In the genomic region with DNA sequence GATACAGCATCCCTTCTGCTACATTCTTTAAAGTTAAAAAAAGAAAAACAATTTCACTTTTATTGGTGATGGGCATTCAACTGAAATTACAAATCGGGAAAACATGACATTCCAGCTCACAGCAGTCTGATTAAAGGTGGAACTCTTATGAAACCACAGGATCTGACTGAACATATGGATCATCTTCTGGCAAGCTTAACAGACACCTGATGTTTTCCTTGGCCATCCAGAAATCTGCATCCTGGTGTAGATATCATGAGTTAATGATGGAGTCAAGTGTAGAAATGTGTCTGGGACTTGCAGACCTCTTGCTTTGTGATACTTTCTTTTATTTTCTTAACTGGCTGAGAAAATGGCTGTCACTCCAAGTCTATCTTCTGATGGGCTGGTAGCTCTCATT, we compare ENCODE assay signal across 25 cellular contexts.
DNase-seq lines count a peak whose midpoint lies in the region; ATAC-seq and TF ChIP-seq lines count a peak whose summit lies in the region.
"Had no signal": no experiment of that assay in that cellular context is flagged by ENCODE, and none has a peak within 500 bp of the region (broad histone marks: within the 10 kb centered on the region; RNA-seq: fewer than 3 reads in every experiment).

No MANE protein-coding gene starts in this region.

- H3K27me3 ChIP-seq in SK-N-SH (ENCODE audit: insufficient read depth) = no peaks in the 10 kb centered on the region
- H3K27me3 ChIP-seq in osteoblast (ENCODE audit: insufficient read depth, low read length) = no peaks in the 10 kb centered on the region
- no peaks in the 10 kb centered on the region for H3K27me3 ChIP-seq in transverse colon
- H3K27me3 ChIP-seq: left lung, thyroid gland had no signal

- H3K9me3 ChIP-seq in SK-N-SH = no peaks in the 10 kb centered on the region
- no peaks in the 10 kb centered on the region for H3K9me3 ChIP-seq in osteoblast (ENCODE audit: low read depth, low read length)
- H3K9me3 ChIP-seq in transverse colon = no peaks in the 10 kb centered on the region
- H3K9me3 ChIP-seq: Caco-2, left lung, thyroid gland had no signal

- H3K27ac ChIP-seq in SK-N-SH (ENCODE audit: low read depth in 2 of 2, low read length in 1 of 2) (no peak overlapping the region), epithelial cell of prostate (peak overlapping the region; percentile 80), osteoblast (ENCODE audit: low read depth, low read length) (peak overlapping the region; percentile 31), transverse colon (peak overlapping the region; percentile 90 to 93 (median 92))
- H3K27ac ChIP-seq: 22Rv1, left lung, thyroid gland, VCaP had no signal

- in situ Hi-C loops in transverse colon (cut with MboI; ENCODE audit: low pct_ligation_motif_present in 1 of 4, low pct_unique_long_range_greater_than_20kb in 1 of 4, low sequenced_read_pairs in 3 of 4) = no loop called here

- ATAC-seq in SK-N-SH treated with all-trans-retinoic acid at 6 μM for 48 hours (no peak), GM19467 (IDR thresholded peaks at IDR 0.05; ENCODE audit: unreplicated experiment) (no peak)

- CTCF ChIA-PET in SK-N-SH (lab: Yijun Ruan, JAX) = interaction anchor here (0.9 to 1.7 kb wide), 3 partner anchors 8 to 79 kb away, joined by 3 to 8 read pairs (median 3); no protein-coding TSS in a partner anchor

- no peak for DNase-seq in SK-N-SH
- DNase-seq in epithelial cell of prostate (ENCODE audit: low read depth, low spot score) = no peak
- DNase-seq in osteoblast (ENCODE audit: insufficient read length, low spot score, missing footprints) = no peak
- DNase-seq in transverse colon = no peak
- DNase-seq in stimulated activated CD4-positive, alpha-beta T cell treated with anti-CD3 and anti-CD28 coated beads, Interleukin-1b, Interleukin-23, amount 100 ng/mL, for 48 hours = no peak
- DNase-seq in activated gamma-delta T cell (lab: John Stamatoyannopoulos, UW) = no peak
- DNase-seq: activated CD8-positive, alpha-beta memory T cell treated with anti-CD3 and anti-CD28 coated beads, Interleukin-2, amount 50 U/mL, for 48 hours; activated effector memory CD4-positive, alpha-beta T cell treated with Interleukin-2 at 50 U/mL for 16 hours; AML-193; Caco-2; central memory CD4-positive, alpha-beta T cell; H9; KBM-7; left lung; NCI-H187; NCI-H774; OCI-M1; retina; SIG-M5; T-helper 2 cell; thyroid gland had no signal

- H3K4me3 ChIP-seq in SK-N-SH (ENCODE audit: low read depth in 2 of 2, low read length in 1 of 2) = no peak overlapping the region
- no peak overlapping the region for H3K4me3 ChIP-seq in osteoblast (ENCODE audit: insufficient read depth, low read length)
- H3K4me3 ChIP-seq in transverse colon = no peak overlapping the region
- H3K4me3 ChIP-seq: left lung, thyroid gland had no signal

- no peak for TF ChIP-seq POLR2A in transverse colon (IDR thresholded peaks at IDR 0.05)

- TF ChIP-seq RAD21 in SK-N-SH (IDR thresholded peaks at IDR 0.05; ENCODE audit: low read length) = no peak

- H3K4me1 ChIP-seq in SK-N-SH (ENCODE audit: control insufficient read depth in 1 of 2, insufficient read depth in 2 of 2, low read depth in 1 of 2, low read length in 1 of 2) (peaks cover 0 to 5% of the 10 kb centered on the region in 2 experiments; a peak in 2 of 4 replicates), osteoblast (ENCODE audit: insufficient read depth, low read length) (peaks cover 26% of the 10 kb centered on the region), transverse colon (peaks cover 5 to 69% (median 37%) of the 10 kb centered on the region in 4 donors)

- peaks cover 20 to 29% of the 10 kb centered on the region in 2 experiments for H3K36me3 ChIP-seq in SK-N-SH (replicated peaks in 1 of 2; ENCODE audit: control insufficient read depth in 1 of 2, insufficient read depth in 2 of 2, low read length in 1 of 2)
- H3K36me3 ChIP-seq in osteoblast (ENCODE audit: insufficient read depth, low read length) = peaks cover 52% of the 10 kb centered on the region
- no peaks in the 10 kb centered on the region for H3K36me3 ChIP-seq in transverse colon
- H3K36me3 ChIP-seq: left lung, thyroid gland had no signal

- H3K79me2 ChIP-seq in SK-N-SH (ENCODE audit: insufficient read depth) (peaks cover 100% of the 10 kb centered on the region), osteoblast (ENCODE audit: insufficient read depth, low read length) (peaks cover 99% of the 10 kb centered on the region)

- intact Hi-C loops in transverse colon (cut with DNase I; ENCODE audit: low total_unique reads) = no loop called here

- H2AFZ ChIP-seq in SK-N-SH (ENCODE audit: low read depth) (no peak overlapping the region), osteoblast (ENCODE audit: low read length) (no peak overlapping the region)

- no peak for TF ChIP-seq CTCF in SK-N-SH (IDR thresholded peaks at IDR 0.05)
- TF ChIP-seq CTCF in osteoblast (IDR thresholded peaks at IDR 0.05; ENCODE audit: extremely low read depth, low read depth, low read length) = no peak
- no peak for TF ChIP-seq CTCF in transverse colon (IDR thresholded peaks at IDR 0.05)

- peaks cover 9% of the 10 kb centered on the region for H3F3A ChIP-seq in SK-N-SH (replicated peaks; ENCODE audit: insufficient read depth)

- no peaks in the 10 kb centered on the region for H3K9me2 ChIP-seq in SK-N-SH

- POLR2A ChIA-PET in SK-N-SH (lab: Yijun Ruan, JAX) = interaction anchor here (0.6 kb wide), 1 partner anchor 57 kb away, joined by 4 read pairs; no protein-coding TSS in a partner anchor

- H3K9ac ChIP-seq in SK-N-SH = no peak overlapping the region

- TF ChIP-seq EP300 in SK-N-SH (IDR thresholded peaks at IDR 0.05; ENCODE audit: borderline replicate concordance in 1 of 2, low read depth in 1 of 2, low read length in 1 of 2) (no peak), transverse colon (IDR thresholded peaks at IDR 0.05; ENCODE audit: low read depth) (no peak)

- H3K4me2 ChIP-seq in SK-N-SH (no peak overlapping the region), osteoblast (ENCODE audit: insufficient read depth, low read length) (no peak overlapping the region)

- 97% methylated on average over 1 of the region's 1 CpG for WGBS in SK-N-SH (ENCODE audit: low lambda C conversion rate)
- 74 to 86% methylated on average over 1 of the region's 1 CpG for WGBS in transverse colon (ENCODE audit: low coverage in 1 of 2), 2 donors

- H4K20me1 ChIP-seq in SK-N-SH (ENCODE audit: insufficient read depth) (peaks cover 65% of the 10 kb centered on the region), osteoblast (ENCODE audit: insufficient read depth, low read length) (peaks cover 58% of the 10 kb centered on the region)

TF ChIP-seq in SK-N-SH, 30 proteins besides CTCF, POLR2A, EP300 and RAD21:
- TF ChIP-seq TCF12 (IDR thresholded peaks at IDR 0.05) (0 out of 2 replicates have a peak, but pooled peaks have one; percentile 5), JUND (IDR thresholded peaks at IDR 0.05) (no peak)

TF ChIP-seq in SK-N-SH treated with all-trans-retinoic acid at 6 μM for 48 hours, 23 proteins besides CTCF, POLR2A, EP300 and RAD21 (continues in another document):
- TF ChIP-seq ZNF8 (CRISPR knock-in tag; IDR thresholded peaks at IDR 0.05) (no peak), BACH2 (CRISPR knock-in tag; IDR thresholded peaks at IDR 0.05; ENCODE audit: borderline replicate concordance) (no peak), GLIS3 (CRISPR knock-in tag; IDR thresholded peaks at IDR 0.05) (no peak), ZC3H10 (CRISPR knock-in tag; IDR thresholded peaks at IDR 0.05) (no peak), ZFP30 (CRISPR knock-in tag; IDR thresholded peaks at IDR 0.05) (no peak), ESRRG (CRISPR knock-in tag; IDR thresholded peaks at IDR 0.05) (no peak), SNAI2 (CRISPR knock-in tag; IDR thresholded peaks at IDR 0.05) (no peak), TOX (CRISPR knock-in tag; IDR thresholded peaks at IDR 0.05; ENCODE audit: borderline replicate concordance) (no peak), ARNTL (CRISPR knock-in tag; IDR thresholded peaks at IDR 0.05; ENCODE audit: borderline replicate concordance, low read depth) (no peak), ZNF70 (CRISPR knock-in tag; IDR thresholded peaks at IDR 0.05) (no peak)
- TF ChIP-seq, protein P1, sequence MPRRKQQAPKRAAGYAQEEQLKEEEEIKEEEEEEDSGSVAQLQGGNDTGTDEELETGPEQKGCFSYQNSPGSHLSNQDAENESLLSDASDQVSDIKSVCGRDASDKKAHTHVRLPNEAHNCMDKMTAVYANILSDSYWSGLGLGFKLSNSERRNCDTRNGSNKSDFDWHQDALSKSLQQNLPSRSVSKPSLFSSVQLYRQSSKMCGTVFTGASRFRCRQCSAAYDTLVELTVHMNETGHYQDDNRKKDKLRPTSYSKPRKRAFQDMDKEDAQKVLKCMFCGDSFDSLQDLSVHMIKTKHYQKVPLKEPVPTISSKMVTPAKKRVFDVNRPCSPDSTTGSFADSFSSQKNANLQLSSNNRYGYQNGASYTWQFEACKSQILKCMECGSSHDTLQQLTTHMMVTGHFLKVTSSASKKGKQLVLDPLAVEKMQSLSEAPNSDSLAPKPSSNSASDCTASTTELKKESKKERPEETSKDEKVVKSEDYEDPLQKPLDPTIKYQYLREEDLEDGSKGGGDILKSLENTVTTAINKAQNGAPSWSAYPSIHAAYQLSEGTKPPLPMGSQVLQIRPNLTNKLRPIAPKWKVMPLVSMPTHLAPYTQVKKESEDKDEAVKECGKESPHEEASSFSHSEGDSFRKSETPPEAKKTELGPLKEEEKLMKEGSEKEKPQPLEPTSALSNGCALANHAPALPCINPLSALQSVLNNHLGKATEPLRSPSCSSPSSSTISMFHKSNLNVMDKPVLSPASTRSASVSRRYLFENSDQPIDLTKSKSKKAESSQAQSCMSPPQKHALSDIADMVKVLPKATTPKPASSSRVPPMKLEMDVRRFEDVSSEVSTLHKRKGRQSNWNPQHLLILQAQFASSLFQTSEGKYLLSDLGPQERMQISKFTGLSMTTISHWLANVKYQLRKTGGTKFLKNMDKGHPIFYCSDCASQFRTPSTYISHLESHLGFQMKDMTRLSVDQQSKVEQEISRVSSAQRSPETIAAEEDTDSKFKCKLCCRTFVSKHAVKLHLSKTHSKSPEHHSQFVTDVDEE (CRISPR knock-in tag; IDR thresholded peaks at IDR 0.05) = no peak
- TF ChIP-seq, protein P2, sequence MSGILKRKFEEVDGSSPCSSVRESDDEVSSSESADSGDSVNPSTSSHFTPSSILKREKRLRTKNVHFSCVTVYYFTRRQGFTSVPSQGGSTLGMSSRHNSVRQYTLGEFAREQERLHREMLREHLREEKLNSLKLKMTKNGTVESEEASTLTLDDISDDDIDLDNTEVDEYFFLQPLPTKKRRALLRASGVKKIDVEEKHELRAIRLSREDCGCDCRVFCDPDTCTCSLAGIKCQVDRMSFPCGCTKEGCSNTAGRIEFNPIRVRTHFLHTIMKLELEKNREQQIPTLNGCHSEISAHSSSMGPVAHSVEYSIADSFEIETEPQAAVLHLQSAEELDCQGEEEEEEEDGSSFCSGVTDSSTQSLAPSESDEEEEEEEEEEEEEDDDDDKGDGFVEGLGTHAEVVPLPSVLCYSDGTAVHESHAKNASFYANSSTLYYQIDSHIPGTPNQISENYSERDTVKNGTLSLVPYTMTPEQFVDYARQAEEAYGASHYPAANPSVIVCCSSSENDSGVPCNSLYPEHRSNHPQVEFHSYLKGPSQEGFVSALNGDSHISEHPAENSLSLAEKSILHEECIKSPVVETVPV (CRISPR knock-in tag; IDR thresholded peaks at IDR 0.05) = no peak

Comparison
In these comparisons a context has a peak if more than half of its experiments do, and no peak if none do; other contexts are left out.
1. H3K27ac ChIP-seq: peak in epithelial cell of prostate (single experiment), osteoblast (single experiment) and transverse colon (4 of 4); none in SK-N-SH (0 of 2).